20 cellular contexts compared by ENCODE assay signal in genomic region chr6:151679941-151680340, GRCh38.
"Had no signal": no experiment of that assay in that cellular context is flagged by ENCODE, and none has a peak within 500 bp of the region (broad histone marks: within the 10 kb centered on the region; RNA-seq: fewer than 3 reads in every experiment).

No MANE protein-coding gene starts in this region.

- H3K27me3 ChIP-seq: gastrocnemius medialis, sigmoid colon had no signal

- ATAC-seq: gastrocnemius medialis; left colon; naive thymus-derived CD4-positive, alpha-beta T cell; stimulated activated naive B cell treated with anti-CD40 and anti-IgM and Interleukin-4, amounts not matched to agents 10 μg/mL and 1 μg/mL and 100 μg/mL, for 72 hours had no signal

- DNase-seq: cortex of kidney; dorsolateral prefrontal cortex; effector CD8-positive, alpha-beta T cell; gastrocnemius medialis; hippocampal formation; left colon; mammary epithelial cell; naive thymus-derived CD4-positive, alpha-beta T cell; posterior cingulate gyrus; sigmoid colon; stimulated activated CD4-positive, alpha-beta T cell treated with anti-CD3 and anti-CD28 coated beads, Interleukin-2, amount 100 ng/mL, for 24 hours; stimulated activated CD4-positive, alpha-beta T cell treated with anti-CD3 and anti-CD28 coated beads, Interleukin-4, amount 100 ng/mL, for 4 hours; stimulated activated naive B cell treated with anti-CD40 and anti-IgM and Interleukin-4, amounts not matched to agents 10 μg/mL and 1 μg/mL and 100 μg/mL, for 72 hours; stimulated activated naive CD8-positive, alpha-beta T cell treated with anti-CD3 and anti-CD28 coated beads, Interleukin-15, amount 100 ng/mL, for 72 hours; substantia nigra had no signal

- H3K36me3 Mint-ChIP-seq: naive thymus-derived CD4-positive, alpha-beta T cell; stimulated activated naive B cell treated with anti-CD40 and anti-IgM and Interleukin-4, amounts not matched to agents 10 μg/mL and 1 μg/mL and 100 μg/mL, for 72 hours; type B pancreatic cell had no signal

- H3K9me3 ChIP-seq: gastrocnemius medialis, neutrophil, sigmoid colon, thoracic aorta had no signal

- FAIRE-seq: urothelium cell line had no signal

- H3K4me1 ChIP-seq: sigmoid colon had no signal

- H3K36me3 ChIP-seq: gastrocnemius medialis, neutrophil, sigmoid colon, thoracic aorta had no signal

- H3K27ac ChIP-seq: dorsolateral prefrontal cortex, neutrophil, thoracic aorta had no signal

- H3K4me3 ChIP-seq: dorsolateral prefrontal cortex, gastrocnemius medialis, sigmoid colon, skin epidermis, thoracic aorta had no signal

- H3K9me3 Mint-ChIP-seq: naive thymus-derived CD4-positive, alpha-beta T cell; stimulated activated naive B cell treated with anti-CD40 and anti-IgM and Interleukin-4, amounts not matched to agents 10 μg/mL and 1 μg/mL and 100 μg/mL, for 72 hours; stimulated activated naive CD8-positive, alpha-beta T cell treated with anti-CD3 and anti-CD28 coated beads, Interleukin-15, amount 100 ng/mL, for 72 hours; type B pancreatic cell had no signal

- H3K27ac Mint-ChIP-seq: naive thymus-derived CD4-positive, alpha-beta T cell; stimulated activated naive B cell treated with anti-CD40 and anti-IgM and Interleukin-4, amounts not matched to agents 10 μg/mL and 1 μg/mL and 100 μg/mL, for 72 hours; type B pancreatic cell had no signal

- H3K4me3 Mint-ChIP-seq: naive thymus-derived CD4-positive, alpha-beta T cell; stimulated activated naive B cell treated with anti-CD40 and anti-IgM and Interleukin-4, amounts not matched to agents 10 μg/mL and 1 μg/mL and 100 μg/mL, for 72 hours; stimulated activated naive CD8-positive, alpha-beta T cell treated with anti-CD3 and anti-CD28 coated beads, Interleukin-15, amount 100 ng/mL, for 72 hours; type B pancreatic cell had no signal
